17 cellular contexts compared by ENCODE assay signal in genomic region chr15:88246081-88246480, GRCh38. TPM values are rescaled to one million over a fixed set of nuclear protein-coding genes. Genes with fewer than 3 reads are reported as not detected.
DNase-seq lines count a peak whose midpoint lies in the region; ATAC-seq and TF ChIP-seq lines count a peak whose summit lies in the region.
"Had no signal": no experiment of that assay in that cellular context is flagged by ENCODE, and none has a peak within 500 bp of the region (broad histone marks: within the 10 kb centered on the region; RNA-seq: fewer than 3 reads in every experiment).

No MANE protein-coding gene starts in this region.

- CTCF ChIA-PET in OCI-LY7 (lab: Charles Lee; ENCODE audit: unreplicated experiment): interaction anchor here (0.9 to 2.5 kb wide), 3 partner anchors 24 to 204 kb away, joined by 3 to 26 read pairs (median 10); no protein-coding TSS in a partner anchor

- no peaks in the 10 kb centered on the region for H3K36me3 ChIP-seq in BLaER1
- no peaks in the 10 kb centered on the region for H3K36me3 ChIP-seq in GM23338 (ENCODE audit: insufficient read depth)
- H3K36me3 ChIP-seq in OCI-LY7 (ENCODE audit: insufficient read depth, low read length): no peaks in the 10 kb centered on the region
- H3K36me3 ChIP-seq in neural cell (ENCODE audit: insufficient read depth, low read length): no peaks in the 10 kb centered on the region
- H3K36me3 ChIP-seq: MG63 had no signal

- H3K27me3 ChIP-seq in BLaER1 (no peaks in the 10 kb centered on the region), GM23338 (ENCODE audit: insufficient read depth) (no peaks in the 10 kb centered on the region), neural cell (ENCODE audit: insufficient read depth, low read depth, low read length) (no peaks in the 10 kb centered on the region)

- no TSS peak for BruUV-seq in OCI-LY7 (replicated peaks; lab: Mats Ljungman, UMichigan)

- H3F3A ChIP-seq in GM23338 (replicated peaks; ENCODE audit: low read depth) (no peaks in the 10 kb centered on the region), neural cell (ENCODE audit: insufficient read depth, low read length, poor library complexity, severe bottlenecking) (no peaks in the 10 kb centered on the region)

- TF ChIP-seq RAD21 in neural cell (conservative IDR thresholded peaks at IDR 0.05): no peak

- H4K20me1 ChIP-seq in BLaER1: no peaks in the 10 kb centered on the region
- H4K20me1 ChIP-seq in GM23338 (replicated peaks; ENCODE audit: insufficient read depth): 0 out of 2 replicates have a peak, but pooled peaks cover 3% of the 10 kb centered on the region
- H4K20me1 ChIP-seq in OCI-LY7 (ENCODE audit: insufficient read depth, low read length): no peaks in the 10 kb centered on the region
- peaks cover 13% of the 10 kb centered on the region for H4K20me1 ChIP-seq in neural cell (ENCODE audit: insufficient read depth)

- POLR2A ChIA-PET in OCI-LY7 (lab: Charles Lee): interaction anchor here (0.5 to 2.6 kb wide), 5 partner anchors 12 to 477 kb away, joined by 3 to 8 read pairs (median 3); no protein-coding TSS in a partner anchor

- no peak overlapping the region for H3K27ac ChIP-seq in BLaER1
- H3K27ac ChIP-seq in GM23338 (ENCODE audit: low read depth): no peak overlapping the region
- no peak overlapping the region for H3K27ac ChIP-seq in OCI-LY7 (ENCODE audit: low read depth, low read length, poor library complexity, severe bottlenecking)
- no peak overlapping the region for H3K27ac ChIP-seq in neural cell (ENCODE audit: low read length)
- H3K27ac ChIP-seq: GM23248, PC-9 had no signal

- H3K9me3 ChIP-seq in BLaER1 (no peaks in the 10 kb centered on the region), OCI-LY7 (ENCODE audit: low read length) (no peaks in the 10 kb centered on the region), neural cell (ENCODE audit: low read length) (no peaks in the 10 kb centered on the region)
- H3K9me3 ChIP-seq: MG63 had no signal

- H3K36me3 Mint-ChIP-seq in GM23338 (ENCODE audit: low read depth): no peaks in the 10 kb centered on the region
- H3K36me3 Mint-ChIP-seq: CD8-positive, alpha-beta memory T cell; T-cell had no signal

- H3K4me1 ChIP-seq in BLaER1: peaks cover 34% of the 10 kb centered on the region
- H3K4me1 ChIP-seq in GM23338 (ENCODE audit: insufficient read depth): no peaks in the 10 kb centered on the region; the same call in 1 of the 2 replicates
- peaks cover 13% of the 10 kb centered on the region for H3K4me1 ChIP-seq in OCI-LY7 (ENCODE audit: insufficient read depth, low read length, poor library complexity, severe bottlenecking)

- TF ChIP-seq CTCF in GM23338 (conservative IDR thresholded peaks at IDR 0.05; ENCODE audit: low read depth in 2 of 2) (no peak), OCI-LY7 (conservative IDR thresholded peaks at IDR 0.05; ENCODE audit: low read length) (no peak), neural cell (IDR thresholded peaks at IDR 0.05; ENCODE audit: poor library complexity, severe bottlenecking) (no peak)

- H3K4me3 Mint-ChIP-seq in GM23338: no peak overlapping the region

- ATAC-seq in GM23338: no peak

- H3K27me3 Mint-ChIP-seq in GM23338 (ENCODE audit: insufficient read depth, low read depth, poor library complexity): peaks cover 5% of the 10 kb centered on the region

- H3K4me2 ChIP-seq in BLaER1 (peak overlapping the region; percentile 56), GM23338 (peak overlapping the region; percentile 72), OCI-LY7 (ENCODE audit: low read length) (no peak overlapping the region), neural cell (ENCODE audit: low read length) (no peak overlapping the region)

- H3K79me2 ChIP-seq in GM23338 (replicated peaks; ENCODE audit: insufficient read depth) (no peaks in the 10 kb centered on the region), OCI-LY7 (ENCODE audit: insufficient read depth, low read depth, low read length) (no peaks in the 10 kb centered on the region), neural cell (replicated peaks; ENCODE audit: insufficient read depth, low read length) (peaks cover 54% of the 10 kb centered on the region)

- H3K9ac ChIP-seq in BLaER1 (no peak overlapping the region), neural cell (ENCODE audit: low read length) (no peak overlapping the region)
- H3K9ac ChIP-seq: GM23248 had no signal

- peaks cover 17% of the 10 kb centered on the region for H3K4me1 Mint-ChIP-seq in GM23338

- H3K9me2 ChIP-seq in GM23338 (ENCODE audit: insufficient read depth) (peaks cover 9% of the 10 kb centered on the region; the same call in 1 of the 2 replicates), OCI-LY7 (ENCODE audit: insufficient read depth, low read length) (no peaks in the 10 kb centered on the region), neural cell (ENCODE audit: insufficient read depth, low read length) (no peaks in the 10 kb centered on the region)

- H3K9me3 Mint-ChIP-seq in GM23338: no peaks in the 10 kb centered on the region
- H3K9me3 Mint-ChIP-seq: CD8-positive, alpha-beta memory T cell; T-cell had no signal

- intact Hi-C loops in OCI-LY7 (cut with micrococcal nuclease; ENCODE audit: unreplicated experiment): no loop called here

- TF ChIP-seq EP300 in neural cell (conservative IDR thresholded peaks at IDR 0.05; ENCODE audit: poor library complexity, severe bottlenecking): no peak

- no peak for DNase-seq in GM23338 (ENCODE audit: low spot score)
- DNase-seq in OCI-LY7 (ENCODE audit: low spot score): no peak
- no peak for DNase-seq in activated naive CD4-positive, alpha-beta T cell (lab: John Stamatoyannopoulos, UW)
- no peak for DNase-seq in NCI-H187 treated with DMSO at 0.1 percent for 48 hours (lab: John Stamatoyannopoulos, UW)
- DNase-seq in stimulated activated CD4-positive, alpha-beta T cell treated with anti-CD3 and anti-CD28 coated beads, Interleukin-12 subunit alpha, Interleukin-12 subunit beta, amount 100 ng/mL, for 4 hours: no peak
- no peak for DNase-seq in SHP77 (lab: John Stamatoyannopoulos, UW)
- DNase-seq: DMS153, NCI-H1048, NCI-H1436 treated with DMSO at 0.1 percent for 48 hours had no signal

- no peak overlapping the region for H3K27ac Mint-ChIP-seq in GM23338
- H3K27ac Mint-ChIP-seq: CD8-positive, alpha-beta memory T cell; T-cell had no signal

- H2AFZ ChIP-seq in GM23338 (peak overlapping the region; percentile 98), OCI-LY7 (ENCODE audit: low read length) (peak overlapping the region; percentile 76; the same call in 1 of the 2 replicates), neural cell (ENCODE audit: low read depth, low read length) (no peak overlapping the region)
- H2AFZ ChIP-seq: PC-9 had no signal

- H3K4me3 ChIP-seq in BLaER1: no peak overlapping the region
- no peak overlapping the region for H3K4me3 ChIP-seq in GM23338
- H3K4me3 ChIP-seq in OCI-LY7 (ENCODE audit: low read depth, low read length, poor library complexity, severe bottlenecking): no peak overlapping the region
- peak overlapping the region; percentile 51 for H3K4me3 ChIP-seq in neural cell (ENCODE audit: low read length)
- H3K4me3 ChIP-seq: MG63, PC-9 had no signal

TF ChIP-seq in neural cell, 6 proteins besides CTCF, POLR2A, EP300 and RAD21:
- TF ChIP-seq EZH2 (IDR thresholded peaks at IDR 0.05; ENCODE audit: borderline replicate concordance, insufficient read depth, low read length, poor library complexity, severe bottlenecking) (no peak), TAF1 (IDR thresholded peaks at IDR 0.05; ENCODE audit: low read depth) (no peak), SMC3 (conservative IDR thresholded peaks at IDR 0.05; ENCODE audit: poor library complexity) (no peak), POLR2AphosphoS5 (IDR thresholded peaks at IDR 0.05) (no peak), MXI1 (conservative IDR thresholded peaks at IDR 0.05; ENCODE audit: poor library complexity, severe bottlenecking) (no peak)
- TF ChIP-seq, protein P1, sequence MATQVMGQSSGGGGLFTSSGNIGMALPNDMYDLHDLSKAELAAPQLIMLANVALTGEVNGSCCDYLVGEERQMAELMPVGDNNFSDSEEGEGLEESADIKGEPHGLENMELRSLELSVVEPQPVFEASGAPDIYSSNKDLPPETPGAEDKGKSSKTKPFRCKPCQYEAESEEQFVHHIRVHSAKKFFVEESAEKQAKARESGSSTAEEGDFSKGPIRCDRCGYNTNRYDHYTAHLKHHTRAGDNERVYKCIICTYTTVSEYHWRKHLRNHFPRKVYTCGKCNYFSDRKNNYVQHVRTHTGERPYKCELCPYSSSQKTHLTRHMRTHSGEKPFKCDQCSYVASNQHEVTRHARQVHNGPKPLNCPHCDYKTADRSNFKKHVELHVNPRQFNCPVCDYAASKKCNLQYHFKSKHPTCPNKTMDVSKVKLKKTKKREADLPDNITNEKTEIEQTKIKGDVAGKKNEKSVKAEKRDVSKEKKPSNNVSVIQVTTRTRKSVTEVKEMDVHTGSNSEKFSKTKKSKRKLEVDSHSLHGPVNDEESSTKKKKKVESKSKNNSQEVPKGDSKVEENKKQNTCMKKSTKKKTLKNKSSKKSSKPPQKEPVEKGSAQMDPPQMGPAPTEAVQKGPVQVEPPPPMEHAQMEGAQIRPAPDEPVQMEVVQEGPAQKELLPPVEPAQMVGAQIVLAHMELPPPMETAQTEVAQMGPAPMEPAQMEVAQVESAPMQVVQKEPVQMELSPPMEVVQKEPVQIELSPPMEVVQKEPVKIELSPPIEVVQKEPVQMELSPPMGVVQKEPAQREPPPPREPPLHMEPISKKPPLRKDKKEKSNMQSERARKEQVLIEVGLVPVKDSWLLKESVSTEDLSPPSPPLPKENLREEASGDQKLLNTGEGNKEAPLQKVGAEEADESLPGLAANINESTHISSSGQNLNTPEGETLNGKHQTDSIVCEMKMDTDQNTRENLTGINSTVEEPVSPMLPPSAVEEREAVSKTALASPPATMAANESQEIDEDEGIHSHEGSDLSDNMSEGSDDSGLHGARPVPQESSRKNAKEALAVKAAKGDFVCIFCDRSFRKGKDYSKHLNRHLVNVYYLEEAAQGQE (IDR thresholded peaks at IDR 0.05; ENCODE audit: borderline replicate concordance): no peak
TF ChIP-seq in neural cell: peak in this region for 0.

RNA-seq across cellular contexts. Expression of gene NTRK3, which starts 10.5 kb away (rescaled TPM):
- 3.1 and 5.4 TPM in 2 replicates for total RNA-seq in GM23338 (2014; rRNA removed; shearing (Covaris generic))
- 4.0 and 5.3 TPM in 2 replicates for polyA plus RNA-seq in GM23338 (2016; fragmentation: Nextera tagmentation; extraction: Ambion mirVana)
- total RNA-seq in OCI-LY7 (2014; rRNA removed; shearing (Covaris generic)): 0.50 and 0.80 TPM in 2 replicates
- total RNA-seq in OCI-LY7 (2022): 2.5 and 2.9 TPM in 2 replicates
- polyA plus RNA-seq in neural cell: 42.3 and 42.7 TPM in 2 replicates
- polyA minus RNA-seq in neural cell: 135 and 140 TPM in 2 replicates
- total RNA-seq: Calu3, GM23248, PC-9, T-cell had no signal
- polyA plus RNA-seq: CD8-positive, alpha-beta memory T cell; GM23248 had no signal

Comparison
In these comparisons a context has a peak if more than half of its experiments do, and no peak if none do; other contexts are left out.
1. H3K4me2 ChIP-seq: peak in BLaER1 (single experiment) and GM23338 (single experiment); none in OCI-LY7 (single experiment) and neural cell (single experiment).